19 cellular contexts compared by ENCODE assay signal in genomic region chr1:177119311-177119710, GRCh38.
A peak's percentile ranks its signal among the peaks of the same experiment; 100 is the strongest.
DNase-seq lines count a peak whose midpoint lies in the region; ATAC-seq and TF ChIP-seq lines count a peak whose summit lies in the region.
"Had no signal": no experiment of that assay in that cellular context is flagged by ENCODE, and none has a peak within 500 bp of the region (broad histone marks: within the 10 kb centered on the region; RNA-seq: fewer than 3 reads in every experiment).

No MANE protein-coding gene starts in this region.

- ATAC-seq in GM18873 (IDR thresholded peaks at IDR 0.05; ENCODE audit: low FRiP score, unreplicated experiment): no peak
- ATAC-seq: activated naive CD4-positive, alpha-beta T cell treated with anti-CD3 and anti-CD28 coated beads, Interleukin-2, amount 50 U/mL, for 72 hours; HepG2; psoas muscle had no signal

- H3K9me3 Mint-ChIP-seq in nephron progenitor cell: no peaks in the 10 kb centered on the region

- H3K4me1 Mint-ChIP-seq in nephron progenitor cell: peaks cover 28% of the 10 kb centered on the region
- H3K4me1 Mint-ChIP-seq: CD4-positive, alpha-beta memory T cell had no signal

- no peak for TF ChIP-seq CTCF in nephron progenitor cell (IDR thresholded peaks at IDR 0.05)

- DNase-seq in ELR (ENCODE audit: low read depth) (peak; percentile 2), NCI-H1105 (lab: John Stamatoyannopoulos, UW) (peak; percentile 17), cerebellar cortex (ENCODE audit: low spot score) (peak; percentile 71), nephron progenitor cell (no peak), NCI-H1930 (lab: John Stamatoyannopoulos, UW) (no peak), NOMO-1 (lab: John Stamatoyannopoulos, UW; ENCODE audit: unreplicated experiment in 2 of 2) (no peak)
- DNase-seq: activated CD4-positive, alpha-beta T cell treated with anti-CD3 and anti-CD28 coated beads, Interleukin-2, amount 50 U/mL, for 4 hours; activated CD4-positive, CD25-positive, alpha-beta regulatory T cell; aorta; CD4-positive, alpha-beta memory T cell; HCEC 1CT; NCI-H2081 treated with DMSO at 0.1 percent for 48 hours; psoas muscle; T1000; tibial artery had no signal

- H3K27me3 Mint-ChIP-seq in nephron progenitor cell (ENCODE audit: low read depth, poor library complexity): peaks cover 41% of the 10 kb centered on the region
- H3K27me3 Mint-ChIP-seq: CD4-positive, alpha-beta memory T cell had no signal

- no peak overlapping the region for H3K4me3 Mint-ChIP-seq in nephron progenitor cell
- H3K4me3 Mint-ChIP-seq: CD4-positive, alpha-beta memory T cell; stimulated activated naive CD8-positive, alpha-beta T cell treated with anti-CD3 and anti-CD28 coated beads, Interleukin-15, Interleukin-2, amounts not matched to agents 100 ng/mL and 50 ng/mL, for 24 hours had no signal

- no peaks in the 10 kb centered on the region for H3K36me3 Mint-ChIP-seq in nephron progenitor cell (ENCODE audit: low read depth)
- H3K36me3 Mint-ChIP-seq: CD4-positive, alpha-beta memory T cell had no signal

- peak overlapping the region; percentile 46 for H3K27ac Mint-ChIP-seq in nephron progenitor cell
- H3K27ac Mint-ChIP-seq: activated naive CD4-positive, alpha-beta T cell treated with anti-CD3 and anti-CD28 coated beads, Interleukin-2, amount 50 U/mL, for 72 hours; stimulated activated naive CD8-positive, alpha-beta T cell treated with anti-CD3 and anti-CD28 coated beads, Interleukin-15, Interleukin-2, amounts not matched to agents 100 ng/mL and 50 ng/mL, for 24 hours had no signal

Comparison
In these comparisons a context has a peak if more than half of its experiments do, and no peak if none do; other contexts are left out.
1. DNase-seq: peak in ELR (single experiment), NCI-H1105 (single experiment) and cerebellar cortex (single experiment); none in nephron progenitor cell (single experiment), NCI-H1930 (0 of 2) and NOMO-1 (0 of 2).